ENCODE assay signal across 19 cellular contexts in genomic region chr10:6494452-6494839, GRCh38.
DNase-seq lines count a peak whose midpoint lies in the region; ATAC-seq and TF ChIP-seq lines count a peak whose summit lies in the region.
"Had no signal": no experiment of that assay in that cellular context is flagged by ENCODE, and none has a peak within 500 bp of the region (broad histone marks: within the 10 kb centered on the region; RNA-seq: fewer than 3 reads in every experiment).

No MANE protein-coding gene starts in this region.

- peaks cover 26 to 53% of the 10 kb centered on the region in 2 donors for H3K36me3 Mint-ChIP-seq in activated naive CD4-positive, alpha-beta T cell treated with anti-CD3 and anti-CD28 coated beads, Interleukin-2, amount 50 U/mL, for 72 hours
- peaks cover 43% of the 10 kb centered on the region for H3K36me3 Mint-ChIP-seq in activated naive CD4-positive, alpha-beta T cell treated with anti-CD3 and anti-CD28 coated beads, Interleukin-2, amount 10 ng/mL, durations not matched to agents 7 days and 5 days
- H3K36me3 Mint-ChIP-seq in immature natural killer cell, result peaks cover 26 to 40% (median 36%) of the 10 kb centered on the region in 3 donors

- CTCF ChIA-PET in activated naive CD4-positive, alpha-beta T cell treated with anti-CD3 and anti-CD28 coated beads, Interleukin-2, amount 10 ng/mL, durations not matched to agents 7 days and 5 days (lab: Charles Lee), result interaction anchor here (0.6 to 2.7 kb wide), 7 partner anchors 8 to 87 kb away, joined by 3 to 8 read pairs (median 4); no protein-coding TSS in a partner anchor

- no peak for TF ChIP-seq CTCF in RWPE2 (IDR thresholded peaks at IDR 0.05; ENCODE audit: poor library complexity, severe bottlenecking)

- no peaks in the 10 kb centered on the region for H3K36me3 ChIP-seq in RWPE2 (ENCODE audit: low read depth)
- H3K36me3 ChIP-seq: HAP-1, SJSA1 had no signal

- H3K4me1 ChIP-seq in RWPE2 (ENCODE audit: insufficient read depth, poor library complexity, severe bottlenecking), result peaks cover 28% of the 10 kb centered on the region
- H3K4me1 ChIP-seq: HAP-1, SJSA1 had no signal

- H3K4me3 Mint-ChIP-seq in activated naive CD4-positive, alpha-beta T cell treated with anti-CD3 and anti-CD28 coated beads, Interleukin-2, amount 10 ng/mL, durations not matched to agents 7 days and 5 days, result no peak overlapping the region
- no peak overlapping the region for H3K4me3 Mint-ChIP-seq in immature natural killer cell

- peak; percentile 11 to 50 for ATAC-seq in activated naive CD4-positive, alpha-beta T cell treated with anti-CD3 and anti-CD28 coated beads, Interleukin-2, amount 50 U/mL, for 72 hours
- no peak for ATAC-seq in RWPE2 (ENCODE audit: low read depth)
- ATAC-seq: PC-3 had no signal

- H3K4me3 ChIP-seq in RWPE2 (ENCODE audit: severe bottlenecking), result no peak overlapping the region
- H3K4me3 ChIP-seq: HAP-1, SJSA1 had no signal

- no peak overlapping the region for H3K27ac Mint-ChIP-seq in activated naive CD4-positive, alpha-beta T cell treated with anti-CD3 and anti-CD28 coated beads, Interleukin-2, amount 50 U/mL, for 72 hours
- no peak overlapping the region for H3K27ac Mint-ChIP-seq in activated naive CD4-positive, alpha-beta T cell treated with anti-CD3 and anti-CD28 coated beads, Interleukin-2, amount 10 ng/mL, durations not matched to agents 7 days and 5 days
- no peak overlapping the region for H3K27ac Mint-ChIP-seq in immature natural killer cell

- peak overlapping the region; percentile 71 for H3K27ac ChIP-seq in RWPE2 (ENCODE audit: poor library complexity, severe bottlenecking)
- peak overlapping the region; percentile 95 for H3K27ac ChIP-seq in epithelial cell of prostate
- H3K27ac ChIP-seq: HL-60, SJSA1 had no signal

- no peaks in the 10 kb centered on the region for H3K27me3 ChIP-seq in RWPE2 (ENCODE audit: insufficient read depth, poor library complexity, severe bottlenecking)

- no peak for DNase-seq in activated naive CD4-positive, alpha-beta T cell treated with anti-CD3 and anti-CD28 coated beads, Interleukin-2, amount 50 U/mL, for 72 hours (ENCODE audit: low spot score in 2 of 2)
- no peak for DNase-seq in activated naive CD4-positive, alpha-beta T cell treated with anti-CD3 and anti-CD28 coated beads, Interleukin-2, amount 10 ng/mL, durations not matched to agents 7 days and 5 days
- DNase-seq in RWPE2 (ENCODE audit: low spot score) (no peak), epithelial cell of prostate (ENCODE audit: low read depth, low spot score) (no peak), SIG-M5 treated with dmso at 0.1 percent for 504 hours (lab: John Stamatoyannopoulos, UW; ENCODE audit: unreplicated experiment) (no peak), RKO (ENCODE audit: low spot score) (no peak), activated gamma-delta T cell (lab: John Stamatoyannopoulos, UW) (no peak), immature natural killer cell (no peak)
- DNase-seq: 8988T, DMS79, IMR-90, Karpas-422, NCI-H1436 treated with DMSO at 0.1 percent for 48 hours, NCI-H2029, NCI-H526, PC-3 had no signal

- H3K27me3 Mint-ChIP-seq in activated naive CD4-positive, alpha-beta T cell treated with anti-CD3 and anti-CD28 coated beads, Interleukin-2, amount 10 ng/mL, durations not matched to agents 7 days and 5 days, result no peaks in the 10 kb centered on the region
- peaks cover 4 to 21% (median 5%) of the 10 kb centered on the region in 3 donors for H3K27me3 Mint-ChIP-seq in immature natural killer cell (ENCODE audit: low read depth in 3 of 3)

- H3K9me3 Mint-ChIP-seq in activated naive CD4-positive, alpha-beta T cell treated with anti-CD3 and anti-CD28 coated beads, Interleukin-2, amount 50 U/mL, for 72 hours, result no peaks in the 10 kb centered on the region
- no peaks in the 10 kb centered on the region for H3K9me3 Mint-ChIP-seq in activated naive CD4-positive, alpha-beta T cell treated with anti-CD3 and anti-CD28 coated beads, Interleukin-2, amount 10 ng/mL, durations not matched to agents 7 days and 5 days
- no peaks in the 10 kb centered on the region for H3K9me3 Mint-ChIP-seq in immature natural killer cell

- peaks cover 44% of the 10 kb centered on the region for H3K4me1 Mint-ChIP-seq in activated naive CD4-positive, alpha-beta T cell treated with anti-CD3 and anti-CD28 coated beads, Interleukin-2, amount 10 ng/mL, durations not matched to agents 7 days and 5 days
- H3K4me1 Mint-ChIP-seq in immature natural killer cell, result no peaks in the 10 kb centered on the region

- no peaks in the 10 kb centered on the region for H3K9me3 ChIP-seq in RWPE2 (ENCODE audit: severe bottlenecking)
- H3K9me3 ChIP-seq: HAP-1, SJSA1 had no signal
